7 cellular contexts compared by ENCODE assay signal in genomic region chr3:102570551-102570950, GRCh38.
"Had no signal": no experiment of that assay in that cellular context is flagged by ENCODE, and none has a peak within 500 bp of the region (broad histone marks: within the 10 kb centered on the region; RNA-seq: fewer than 3 reads in every experiment).

No MANE protein-coding gene starts in this region.

- ATAC-seq: GM23338 had no signal

- FAIRE-seq: H1, H54, HTR-8/SVneo had no signal

- H3K4me3 ChIP-seq: GM23338 had no signal

- DNase-seq: H9, HCEC 1CT, KBM-7 had no signal

- H2AFZ ChIP-seq: GM23338 had no signal

- H3K4me2 ChIP-seq: GM23338 had no signal
